9 cellular contexts compared by ENCODE assay signal in the genomic region with DNA sequence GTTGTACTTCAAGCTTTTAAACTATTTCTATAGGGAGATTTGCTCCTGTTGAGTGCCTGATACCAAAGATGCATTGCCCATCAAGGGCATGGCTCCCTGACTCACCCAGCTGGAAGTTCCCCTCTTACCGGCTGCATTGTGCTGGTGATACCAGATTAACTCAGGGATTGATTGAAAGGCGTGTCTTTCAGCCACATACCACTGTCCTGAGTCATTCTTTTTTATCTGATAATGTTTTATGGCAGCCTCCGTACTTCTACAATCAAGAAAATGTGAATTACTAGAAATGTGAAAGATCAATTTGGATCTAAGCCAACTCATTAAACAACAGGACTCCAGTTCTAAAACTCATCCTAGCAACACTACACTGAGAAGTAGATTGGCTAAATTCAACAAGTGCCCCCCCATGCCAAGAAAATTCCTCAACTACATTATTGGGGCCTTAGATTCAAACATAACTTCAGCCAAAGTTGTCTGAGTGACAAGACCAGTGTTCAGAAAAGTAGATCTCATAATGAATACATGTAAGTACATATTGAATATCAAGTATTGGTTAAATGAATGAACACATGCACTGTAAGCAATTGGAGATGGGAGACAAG. TPM values are rescaled to one million over a fixed set of nuclear protein-coding genes. Genes with fewer than 3 reads are reported as not detected.
DNase-seq lines count a peak whose midpoint lies in the region; ATAC-seq and TF ChIP-seq lines count a peak whose summit lies in the region.
"Had no signal": no experiment of that assay in that cellular context is flagged by ENCODE, and none has a peak within 500 bp of the region (broad histone marks: within the 10 kb centered on the region; RNA-seq: fewer than 3 reads in every experiment).

No MANE protein-coding gene starts in this region.

- DNase-seq in HEK293T (ENCODE audit: extremely low spot score) (peak; percentile 13), SW480 (ENCODE audit: low spot score) (peak; percentile 71), erythroblast (lab: John Stamatoyannopoulos, UW) (peak; percentile 24 to 53), osteoblast (ENCODE audit: insufficient read length, low spot score, missing footprints) (no peak), NCI-H524 treated with DMSO at 0.1 percent for 48 hours (lab: John Stamatoyannopoulos, UW) (no peak), T-helper 17 cell (no peak)
- DNase-seq in stimulated activated CD4-positive, alpha-beta T cell treated with anti-CD3 and anti-CD28 coated beads, Interleukin-1b, Interleukin-23, amount 100 ng/mL, for 48 hours, result peak; percentile 70

- H3K27me3 ChIP-seq in osteoblast (ENCODE audit: insufficient read depth, low read length), result peaks cover 4% of the 10 kb centered on the region

- CTCF ChIA-PET in HEK293T (lab: Yijun Ruan, JAX), result no interaction called here

- POLR2A ChIA-PET in HEK293T (lab: Yijun Ruan, JAX), result no interaction called here

- H3K27ac Mint-ChIP-seq in T-helper 17 cell, result no peak overlapping the region

- no peak overlapping the region for H3K4me3 Mint-ChIP-seq in T-helper 17 cell

- no peak overlapping the region for H3K4me2 ChIP-seq in osteoblast (ENCODE audit: insufficient read depth, low read length)

- TF ChIP-seq POLR2A in erythroblast (IDR thresholded peaks at IDR 0.05; ENCODE audit: low read length), result no peak

- no peaks in the 10 kb centered on the region for H3K4me1 ChIP-seq in osteoblast (ENCODE audit: insufficient read depth, low read length)

- H3K27me3 Mint-ChIP-seq in T-helper 17 cell, result no peaks in the 10 kb centered on the region

- H3K4me1 Mint-ChIP-seq in T-helper 17 cell, result peaks cover 2% of the 10 kb centered on the region

- no peaks in the 10 kb centered on the region for H3K36me3 ChIP-seq in osteoblast (ENCODE audit: insufficient read depth, low read length)

- no peak overlapping the region for H3K27ac ChIP-seq in osteoblast (ENCODE audit: low read depth, low read length)

- no peak overlapping the region for H2AFZ ChIP-seq in osteoblast (ENCODE audit: low read length)

- H4K20me1 ChIP-seq in osteoblast (ENCODE audit: insufficient read depth, low read length), result no peaks in the 10 kb centered on the region

- no peak for ATAC-seq in HG02623 (IDR thresholded peaks at IDR 0.05; ENCODE audit: unreplicated experiment)
- no peak for ATAC-seq in T-helper 17 cell

- H3K79me2 ChIP-seq in osteoblast (ENCODE audit: insufficient read depth, low read length), result no peaks in the 10 kb centered on the region

- no peak for TF ChIP-seq CTCF in osteoblast (IDR thresholded peaks at IDR 0.05; ENCODE audit: extremely low read depth, low read depth, low read length)

- H3K36me3 Mint-ChIP-seq in T-helper 17 cell (ENCODE audit: low read depth), result peaks cover 8% of the 10 kb centered on the region

- no peak overlapping the region for H3K4me3 ChIP-seq in osteoblast (ENCODE audit: insufficient read depth, low read length)

- no peaks in the 10 kb centered on the region for H3K9me3 ChIP-seq in osteoblast (ENCODE audit: low read depth, low read length)
- no peaks in the 10 kb centered on the region for H3K9me3 ChIP-seq in T-helper 17 cell (ENCODE audit: control insufficient read depth, low read length, poor library complexity, severe bottlenecking)

TF ChIP-seq in HEK293T, 16 proteins besides CTCF, POLR2A, EP300 and RAD21:
- TF ChIP-seq, protein P1, sequence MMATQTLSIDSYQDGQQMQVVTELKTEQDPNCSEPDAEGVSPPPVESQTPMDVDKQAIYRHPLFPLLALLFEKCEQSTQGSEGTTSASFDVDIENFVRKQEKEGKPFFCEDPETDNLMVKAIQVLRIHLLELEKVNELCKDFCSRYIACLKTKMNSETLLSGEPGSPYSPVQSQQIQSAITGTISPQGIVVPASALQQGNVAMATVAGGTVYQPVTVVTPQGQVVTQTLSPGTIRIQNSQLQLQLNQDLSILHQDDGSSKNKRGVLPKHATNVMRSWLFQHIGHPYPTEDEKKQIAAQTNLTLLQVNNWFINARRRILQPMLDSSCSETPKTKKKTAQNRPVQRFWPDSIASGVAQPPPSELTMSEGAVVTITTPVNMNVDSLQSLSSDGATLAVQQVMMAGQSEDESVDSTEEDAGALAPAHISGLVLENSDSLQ (IDR thresholded peaks at IDR 0.05), result peak; percentile 27; the same call in 1 of the 2 replicates
- TF ChIP-seq L3MBTL2 (conservative IDR thresholded peaks at IDR 0.05), result no peak
- TF ChIP-seq HDGF (IDR thresholded peaks at IDR 0.05; ENCODE audit: borderline replicate concordance), result no peak

RNA-seq across cellular contexts. Expression of a gene that starts 40.0 kb away (rescaled TPM):
- 0.59 and 0.72 TPM in 2 replicates for total RNA-seq in osteoblast
- 10 to 100 TPM; 52.4 to 53.2 TPM for total RNA-seq in T-helper 17 cell
- total RNA-seq: SK-MEL-5 had no signal

Comparison
In these comparisons a context has a peak if more than half of its experiments do, and no peak if none do; other contexts are left out.
1. DNase-seq: peak in HEK293T (single experiment), SW480 (single experiment), erythroblast (2 of 2) and stimulated activated CD4-positive, alpha-beta T cell treated with anti-CD3 and anti-CD28 coated beads, Interleukin-1b, Interleukin-23, amount 100 ng/mL, for 48 hours (single experiment); none in osteoblast (single experiment), NCI-H524 treated with DMSO at 0.1 percent for 48 hours (single experiment) and T-helper 17 cell (0 of 3).
2. RNA of a gene that starts 40.0 kb away (total RNA-seq): 52.4 to 53.2 TPM in T-helper 17 cell; 0.59 to 0.72 TPM in osteoblast; every median in the first group is over 10 times any median in the second.